In the genomic region with DNA sequence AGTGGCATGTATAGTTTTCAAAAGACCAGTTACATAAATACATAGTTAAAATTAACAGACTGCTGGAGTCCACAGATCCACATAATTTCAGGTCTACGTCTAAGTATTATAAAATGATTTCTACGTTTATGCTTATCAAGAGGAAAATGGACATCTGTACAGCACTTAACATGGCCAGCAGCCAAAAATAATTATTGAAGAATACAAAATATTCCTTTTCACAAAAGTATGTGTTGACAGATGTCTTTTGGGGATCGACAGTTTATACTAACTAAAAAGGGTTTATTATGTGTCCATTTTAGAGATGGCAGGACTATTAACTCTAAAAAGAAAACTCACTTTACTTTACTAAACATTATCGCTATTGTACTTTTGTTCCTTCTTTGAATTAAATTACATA, we compare ENCODE assay signal across 2 cellular contexts.
TF ChIP-seq lines count a peak whose summit lies in the region.

No MANE protein-coding gene starts in this region.

TF ChIP-seq in SK-N-SH treated with all-trans-retinoic acid at 6 μM for 48 hours, 23 proteins besides CTCF, POLR2A, EP300 and RAD21 (continued from another document):
- TF ChIP-seq, protein P1, sequence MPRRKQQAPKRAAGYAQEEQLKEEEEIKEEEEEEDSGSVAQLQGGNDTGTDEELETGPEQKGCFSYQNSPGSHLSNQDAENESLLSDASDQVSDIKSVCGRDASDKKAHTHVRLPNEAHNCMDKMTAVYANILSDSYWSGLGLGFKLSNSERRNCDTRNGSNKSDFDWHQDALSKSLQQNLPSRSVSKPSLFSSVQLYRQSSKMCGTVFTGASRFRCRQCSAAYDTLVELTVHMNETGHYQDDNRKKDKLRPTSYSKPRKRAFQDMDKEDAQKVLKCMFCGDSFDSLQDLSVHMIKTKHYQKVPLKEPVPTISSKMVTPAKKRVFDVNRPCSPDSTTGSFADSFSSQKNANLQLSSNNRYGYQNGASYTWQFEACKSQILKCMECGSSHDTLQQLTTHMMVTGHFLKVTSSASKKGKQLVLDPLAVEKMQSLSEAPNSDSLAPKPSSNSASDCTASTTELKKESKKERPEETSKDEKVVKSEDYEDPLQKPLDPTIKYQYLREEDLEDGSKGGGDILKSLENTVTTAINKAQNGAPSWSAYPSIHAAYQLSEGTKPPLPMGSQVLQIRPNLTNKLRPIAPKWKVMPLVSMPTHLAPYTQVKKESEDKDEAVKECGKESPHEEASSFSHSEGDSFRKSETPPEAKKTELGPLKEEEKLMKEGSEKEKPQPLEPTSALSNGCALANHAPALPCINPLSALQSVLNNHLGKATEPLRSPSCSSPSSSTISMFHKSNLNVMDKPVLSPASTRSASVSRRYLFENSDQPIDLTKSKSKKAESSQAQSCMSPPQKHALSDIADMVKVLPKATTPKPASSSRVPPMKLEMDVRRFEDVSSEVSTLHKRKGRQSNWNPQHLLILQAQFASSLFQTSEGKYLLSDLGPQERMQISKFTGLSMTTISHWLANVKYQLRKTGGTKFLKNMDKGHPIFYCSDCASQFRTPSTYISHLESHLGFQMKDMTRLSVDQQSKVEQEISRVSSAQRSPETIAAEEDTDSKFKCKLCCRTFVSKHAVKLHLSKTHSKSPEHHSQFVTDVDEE (CRISPR knock-in tag; IDR thresholded peaks at IDR 0.05): no peak
- TF ChIP-seq SNAI2 (CRISPR knock-in tag; IDR thresholded peaks at IDR 0.05): no peak
TF ChIP-seq in SK-N-SH treated with all-trans-retinoic acid at 6 μM for 48 hours: peak in this region for 1.

TF ChIP-seq in SK-N-SH, 30 proteins besides CTCF, POLR2A, EP300 and RAD21 (continued from another document):
- TF ChIP-seq USF1 (IDR thresholded peaks at IDR 0.05; ENCODE audit: borderline replicate concordance, low read depth) (no peak), RXRA (IDR thresholded peaks at IDR 0.05; ENCODE audit: borderline replicate concordance, low read depth) (no peak), JUND (IDR thresholded peaks at IDR 0.05) (no peak), CHD2 (IDR thresholded peaks at IDR 0.05; ENCODE audit: low read length, partially characterized antibody) (no peak), TEAD4 (IDR thresholded peaks at IDR 0.05; ENCODE audit: borderline replicate concordance, insufficient read depth) (no peak), NRF1 (IDR thresholded peaks at IDR 0.05; ENCODE audit: low read depth, low read length) (no peak), IRF3 (IDR thresholded peaks at IDR 0.05; ENCODE audit: low read depth, low read length) (no peak)
TF ChIP-seq in SK-N-SH: peak in this region for 0.
